In the genomic region with DNA sequence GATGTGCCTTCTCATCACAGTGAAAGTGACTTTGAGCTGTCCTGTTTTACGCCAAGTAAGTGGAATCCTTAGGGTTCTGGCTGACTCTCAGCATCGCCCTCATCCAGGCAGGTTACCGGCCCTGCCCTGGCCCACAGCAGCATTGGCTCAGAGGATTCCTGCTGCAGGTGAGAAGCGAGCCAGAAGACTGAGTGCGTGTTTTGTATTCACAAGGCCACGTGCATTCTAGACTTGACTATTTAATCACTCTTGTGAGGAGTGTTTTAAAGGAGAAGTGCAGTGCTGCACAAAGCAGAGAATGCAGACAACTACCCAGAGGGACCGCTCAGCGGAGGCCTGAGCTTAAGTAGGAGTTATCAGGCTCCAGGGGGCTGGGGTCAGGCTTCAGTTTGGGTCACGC, we compare ENCODE assay signal across 18 cellular contexts. TPM values are rescaled to one million over a fixed set of nuclear protein-coding genes. Genes with fewer than 3 reads are reported as not detected.
DNase-seq lines count a peak whose midpoint lies in the region; ATAC-seq and TF ChIP-seq lines count a peak whose summit lies in the region.
"Had no signal": no experiment of that assay in that cellular context is flagged by ENCODE, and none has a peak within 500 bp of the region (broad histone marks: within the 10 kb centered on the region; RNA-seq: fewer than 3 reads in every experiment).

No MANE protein-coding gene starts in this region.

- peaks cover 4% of the 10 kb centered on the region; the same call in 1 of the 2 replicates for H3K9me2 ChIP-seq in GM23338 (ENCODE audit: insufficient read depth)
- no peaks in the 10 kb centered on the region for H3K9me2 ChIP-seq in MM.1S (replicated peaks; ENCODE audit: insufficient read depth, low read length)

- H4K20me1 ChIP-seq in GM23338 (replicated peaks; ENCODE audit: insufficient read depth): no peaks in the 10 kb centered on the region
- no peaks in the 10 kb centered on the region for H4K20me1 ChIP-seq in MM.1S (ENCODE audit: insufficient read depth, low read length)

- no peak overlapping the region for H3K4me3 ChIP-seq in GM23338
- H3K4me3 ChIP-seq in esophagus muscularis mucosa: no peak overlapping the region
- H3K4me3 ChIP-seq in thyroid gland (replicated peaks in 1 of 3): no peak overlapping the region
- H3K4me3 ChIP-seq in MM.1S (ENCODE audit: low read length): no peak overlapping the region
- no peak overlapping the region for H3K4me3 ChIP-seq in gastrocnemius medialis
- H3K4me3 ChIP-seq: A549, PC-9, SJCRH30 had no signal

- no peak overlapping the region for H3K27ac ChIP-seq in GM23338 (ENCODE audit: low read depth)
- no peak overlapping the region for H3K27ac ChIP-seq in esophagus muscularis mucosa (replicated peaks in 1 of 4)
- H3K27ac ChIP-seq in thyroid gland: no peak overlapping the region
- H3K27ac ChIP-seq in MM.1S (ENCODE audit: low read length): no peak overlapping the region
- no peak overlapping the region for H3K27ac ChIP-seq in gastrocnemius medialis
- H3K27ac ChIP-seq: PC-9, SJCRH30 had no signal

- peaks cover 42% of the 10 kb centered on the region for H3K27me3 Mint-ChIP-seq in activated CD4-positive, alpha-beta T cell treated with anti-CD3 and anti-CD28 coated beads, Interleukin-2, amount 10 ng/mL, durations not matched to agents 7 days and 5 days
- peaks cover 3% of the 10 kb centered on the region for H3K27me3 Mint-ChIP-seq in GM23338 (ENCODE audit: insufficient read depth, low read depth, poor library complexity)

- TF ChIP-seq EP300 in esophagus muscularis mucosa (IDR thresholded peaks at IDR 0.05): no peak

- in situ Hi-C loops in gastrocnemius medialis (cut with MboI; ENCODE audit: low sequenced_read_pairs in 4 of 4): no loop called here

- H3K4me3 Mint-ChIP-seq in activated CD4-positive, alpha-beta T cell treated with anti-CD3 and anti-CD28 coated beads, Interleukin-2, amount 10 ng/mL, durations not matched to agents 7 days and 5 days: no peak overlapping the region
- H3K4me3 Mint-ChIP-seq in GM23338: no peak overlapping the region

- TF ChIP-seq CTCF in GM23338 (conservative IDR thresholded peaks at IDR 0.05; ENCODE audit: low read depth in 2 of 2) (no peak), esophagus muscularis mucosa (IDR thresholded peaks at IDR 0.05) (no peak), thyroid gland (IDR thresholded peaks at IDR 0.05) (no peak), MM.1S (IDR thresholded peaks at IDR 0.05; ENCODE audit: low read length) (no peak), gastrocnemius medialis (IDR thresholded peaks at IDR 0.05 in 4 of 5, conservative IDR thresholded peaks at IDR 0.05 in 1 of 5) (no peak)

- H3K9me3 ChIP-seq in esophagus muscularis mucosa (no peaks in the 10 kb centered on the region), thyroid gland (no peaks in the 10 kb centered on the region), MM.1S (replicated peaks; ENCODE audit: insufficient read depth, low read length) (no peaks in the 10 kb centered on the region), gastrocnemius medialis (no peaks in the 10 kb centered on the region)
- H3K9me3 ChIP-seq: A549, Caco-2, SJCRH30 had no signal

- TF ChIP-seq POLR2A in esophagus muscularis mucosa (IDR thresholded peaks at IDR 0.05; ENCODE audit: low read depth) (no peak), thyroid gland (IDR thresholded peaks at IDR 0.05) (no peak), gastrocnemius medialis (IDR thresholded peaks at IDR 0.05) (no peak)

- H3K4me1 Mint-ChIP-seq in activated CD4-positive, alpha-beta T cell treated with anti-CD3 and anti-CD28 coated beads, Interleukin-2, amount 10 ng/mL, durations not matched to agents 7 days and 5 days: peaks cover 23% of the 10 kb centered on the region
- peaks cover 7% of the 10 kb centered on the region for H3K4me1 Mint-ChIP-seq in GM23338

- ATAC-seq in GM23338: no peak
- ATAC-seq in gastrocnemius medialis: no peak
- ATAC-seq: A549 had no signal

- H3F3A ChIP-seq in GM23338 (replicated peaks; ENCODE audit: low read depth) (no peaks in the 10 kb centered on the region), MM.1S (ENCODE audit: insufficient read depth, low read length) (no peaks in the 10 kb centered on the region)

- intact Hi-C loops in esophagus muscularis mucosa (cut with DNase I): no loop called here
- intact Hi-C loops in thyroid gland (cut with DNase I): no loop called here
- intact Hi-C loops in gastrocnemius medialis (cut with DNase I; ENCODE audit: low total_unique reads): no loop called here

- H3K27ac Mint-ChIP-seq in activated CD4-positive, alpha-beta T cell treated with anti-CD3 and anti-CD28 coated beads, Interleukin-2, amount 10 ng/mL, durations not matched to agents 7 days and 5 days: peak overlapping the region; percentile 25
- no peak overlapping the region for H3K27ac Mint-ChIP-seq in GM23338

- no peaks in the 10 kb centered on the region for H3K36me3 Mint-ChIP-seq in activated CD4-positive, alpha-beta T cell treated with anti-CD3 and anti-CD28 coated beads, Interleukin-2, amount 10 ng/mL, durations not matched to agents 7 days and 5 days (ENCODE audit: low read depth)
- no peaks in the 10 kb centered on the region for H3K36me3 Mint-ChIP-seq in GM23338 (ENCODE audit: low read depth)
- H3K36me3 Mint-ChIP-seq: CD14-positive monocyte had no signal

- H3K4me1 ChIP-seq in GM23338 (ENCODE audit: insufficient read depth) (0 out of 2 replicates have a peak, but pooled peaks cover 5% of the 10 kb centered on the region), esophagus muscularis mucosa (peaks cover 0 to 23% (median 11%) of the 10 kb centered on the region in 4 donors), thyroid gland (no peaks in the 10 kb centered on the region), MM.1S (ENCODE audit: low read length) (no peaks in the 10 kb centered on the region), gastrocnemius medialis (no peaks in the 10 kb centered on the region)
- H3K4me1 ChIP-seq: Caco-2, SJCRH30 had no signal

- no peak overlapping the region for H3K4me2 ChIP-seq in GM23338
- no peak overlapping the region for H3K4me2 ChIP-seq in MM.1S (ENCODE audit: low read depth, low read length)
- H3K4me2 ChIP-seq: A549, PC-9 had no signal

- H3K79me2 ChIP-seq in GM23338 (replicated peaks; ENCODE audit: insufficient read depth) (no peaks in the 10 kb centered on the region), MM.1S (ENCODE audit: low read length) (no peaks in the 10 kb centered on the region)

- H2AFZ ChIP-seq in GM23338 (peak overlapping the region; percentile 39; the same call in 1 of the 2 replicates), MM.1S (ENCODE audit: low read length) (no peak overlapping the region)
- H2AFZ ChIP-seq: PC-9 had no signal

- CTCF ChIA-PET in activated CD4-positive, alpha-beta T cell treated with anti-CD3 and anti-CD28 coated beads, Interleukin-2, amount 10 ng/mL, durations not matched to agents 7 days and 5 days (lab: Charles Lee): interaction anchor here (1.3 to 1.8 kb wide), 2 partner anchors 12 to 394 kb away, joined by 3 read pairs; no protein-coding TSS in a partner anchor

- WGBS in esophagus muscularis mucosa: 92% methylated on average over 9 of the region's 9 CpGs
- 37 to 46% methylated on average over 8 to 9 of the region's 9 CpGs for WGBS in thyroid gland, 2 donors

- H3K9me3 Mint-ChIP-seq in activated CD4-positive, alpha-beta T cell treated with anti-CD3 and anti-CD28 coated beads, Interleukin-2, amount 10 ng/mL, durations not matched to agents 7 days and 5 days: no peaks in the 10 kb centered on the region
- H3K9me3 Mint-ChIP-seq in GM23338: no peaks in the 10 kb centered on the region

- H3K27me3 ChIP-seq in GM23338 (ENCODE audit: insufficient read depth) (no peaks in the 10 kb centered on the region), esophagus muscularis mucosa (no peaks in the 10 kb centered on the region), thyroid gland (no peaks in the 10 kb centered on the region), MM.1S (replicated peaks; ENCODE audit: insufficient read depth, low read length) (no peaks in the 10 kb centered on the region), gastrocnemius medialis (no peaks in the 10 kb centered on the region)
- H3K27me3 ChIP-seq: SJCRH30 had no signal

- POLR2A ChIA-PET in activated CD4-positive, alpha-beta T cell treated with anti-CD3 and anti-CD28 coated beads, Interleukin-2, amount 10 ng/mL, durations not matched to agents 7 days and 5 days (lab: Charles Lee): no interaction called here

- no peaks in the 10 kb centered on the region for H3K36me3 ChIP-seq in GM23338 (ENCODE audit: insufficient read depth)
- H3K36me3 ChIP-seq in esophagus muscularis mucosa: peaks cover 0 to 6% (median 0%) of the 10 kb centered on the region in 4 donors
- H3K36me3 ChIP-seq in thyroid gland: no peaks in the 10 kb centered on the region
- no peaks in the 10 kb centered on the region for H3K36me3 ChIP-seq in MM.1S (replicated peaks; ENCODE audit: insufficient read depth, low read length)
- H3K36me3 ChIP-seq in gastrocnemius medialis: no peaks in the 10 kb centered on the region
- H3K36me3 ChIP-seq: SJCRH30 had no signal

- no peak overlapping the region for H3K9ac ChIP-seq in MM.1S (ENCODE audit: low read length)

- no peak for DNase-seq in activated CD4-positive, alpha-beta T cell treated with anti-CD3 and anti-CD28 coated beads, Interleukin-2, amount 10 ng/mL, durations not matched to agents 7 days and 5 days
- DNase-seq in activated CD4-positive, alpha-beta T cell treated with anti-CD3 and anti-CD28 coated beads for 4 hours: no peak
- DNase-seq in GM23338 (ENCODE audit: low spot score) (no peak), esophagus muscularis mucosa (ENCODE audit: extremely low spot score) (peak; percentile 78), thyroid gland (peak; percentile 14 to 32), MM.1S (no peak), NCI-H526 (lab: John Stamatoyannopoulos, UW) (no peak), gastrocnemius medialis (no peak)
- DNase-seq: Caco-2, DMS153, NCI-H1105 treated with DMSO at 0.1 percent for 48 hours, NCI-H1694 treated with DMSO at 0.1 percent for 48 hours, NCI-H446 treated with DMSO at 0.1 percent for 48 hours, NCI-H748 treated with DMSO at 0.1 percent for 48 hours, PC-9, SJCRH30 had no signal

TF ChIP-seq in GM23338, 12 proteins besides CTCF, POLR2A, EP300 and RAD21 (continues in another document):
- TF ChIP-seq CREB1 (CRISPR knock-in tag; IDR thresholded peaks at IDR 0.05; ENCODE audit: low read depth) (no peak), STAT1 (IDR thresholded peaks at IDR 0.05; ENCODE audit: unreplicated experiment) (no peak), JUNB (IDR thresholded peaks at IDR 0.05; ENCODE audit: unreplicated experiment) (no peak), POLR2AphosphoS5 (IDR thresholded peaks at IDR 0.05; ENCODE audit: low read depth) (no peak), NANOG (IDR thresholded peaks at IDR 0.05; ENCODE audit: borderline replicate concordance) (no peak), ZNF331 (CRISPR knock-in tag; IDR thresholded peaks at IDR 0.05; ENCODE audit: low read depth) (no peak), EZH2 (IDR thresholded peaks at IDR 0.05; ENCODE audit: low read depth, unreplicated experiment) (no peak)

RNA-seq across cellular contexts. Expression of a gene that starts 48.3 kb away (rescaled TPM):
- total RNA-seq in activated CD4-positive, alpha-beta T cell treated with anti-CD3 and anti-CD28 coated beads, Interleukin-2, amount 10 ng/mL, durations not matched to agents 7 days and 5 days: under 1 TPM; 0.20 to 0.54 TPM
- 2.6 and 4.9 TPM in 2 replicates for total RNA-seq in GM23338 (2014; rRNA removed; shearing (Covaris generic))
- 3.3 and 3.9 TPM in 2 replicates for polyA plus RNA-seq in GM23338 (2016; fragmentation: Nextera tagmentation; extraction: Ambion mirVana)
- total RNA-seq in esophagus muscularis mucosa: 10 to 100 TPM in 3 of 4 donors, 1 to 10 TPM in 1; 7.5 to 12.9 (median 11.7) TPM
- 10 to 100 TPM in 1 of 4 donors, 1 to 10 TPM in 3; 7.5 to 12.1 (median 8.9) TPM for total RNA-seq in thyroid gland
- total RNA-seq in gastrocnemius medialis: 1 to 10 TPM; 1.1 to 5.3 (median 2.1) TPM
- polyA plus RNA-seq: CD14-positive monocyte had no signal

Comparison
In these comparisons a context has a peak if more than half of its experiments do, and no peak if none do; other contexts are left out.
1. DNase-seq: peak in esophagus muscularis mucosa (single experiment) and thyroid gland (2 of 2); none in activated CD4-positive, alpha-beta T cell treated with anti-CD3 and anti-CD28 coated beads, Interleukin-2, amount 10 ng/mL, durations not matched to agents 7 days and 5 days (single experiment), activated CD4-positive, alpha-beta T cell treated with anti-CD3 and anti-CD28 coated beads for 4 hours (0 of 2), GM23338 (single experiment), MM.1S (single experiment), NCI-H526 (0 of 2) and gastrocnemius medialis (0 of 2).